17 cellular contexts compared by ENCODE assay signal in genomic region chr7:107973861-107974260, GRCh38. TPM values are rescaled to one million over a fixed set of nuclear protein-coding genes. Genes with fewer than 3 reads are reported as not detected.
A peak's percentile ranks its signal among the peaks of the same experiment; 100 is the strongest.
DNase-seq lines count a peak whose midpoint lies in the region; ATAC-seq, FAIRE-seq and TF ChIP-seq lines count a peak whose summit lies in the region.
"Had no signal": no experiment of that assay in that cellular context is flagged by ENCODE, and none has a peak within 500 bp of the region (broad histone marks: within the 10 kb centered on the region; RNA-seq: fewer than 3 reads in every experiment).

No MANE protein-coding gene starts in this region.

- H3K4me2 ChIP-seq in A549 = no peak overlapping the region
- H3K4me2 ChIP-seq: BLaER1, GM23338 had no signal

- intact Hi-C loops in esophagus squamous epithelium (cut with DNase I) = no loop called here

- DNase-seq in A549 (ENCODE audit: low read depth in 1 of 2, low spot score in 1 of 2) (no peak), RWPE2 (ENCODE audit: low spot score) (no peak), esophagus squamous epithelium (lab: John Stamatoyannopoulos, UW) (no peak), suprapubic skin (ENCODE audit: low spot score in 2 of 2) (no peak), NCI-H2171 (lab: John Stamatoyannopoulos, UW) (no peak), GM10266 (ENCODE audit: extremely low spot score) (no peak), NCI-H69 (lab: John Stamatoyannopoulos, UW) (no peak)
- DNase-seq: CD8-positive, alpha-beta memory T cell; GF-D8; NCI-H1092 treated with DMSO at 0.1 percent for 48 hours; NCI-H187; NCI-H510A; SJCRH30 had no signal

- TF ChIP-seq EP300 in A549 (IDR thresholded peaks at IDR 0.05) = no peak
- TF ChIP-seq EP300 in suprapubic skin (IDR thresholded peaks at IDR 0.05) = no peak

- no peaks in the 10 kb centered on the region for H3K9me3 ChIP-seq in A549
- no peaks in the 10 kb centered on the region for H3K9me3 ChIP-seq in RWPE2 (ENCODE audit: severe bottlenecking)
- H3K9me3 ChIP-seq in esophagus squamous epithelium = no peaks in the 10 kb centered on the region
- no peaks in the 10 kb centered on the region for H3K9me3 ChIP-seq in suprapubic skin
- H3K9me3 ChIP-seq: BLaER1, SJCRH30 had no signal

- no peak for ATAC-seq in A549
- no peak for ATAC-seq in RWPE2 (ENCODE audit: low read depth)
- ATAC-seq: GM23338 had no signal

- no peak overlapping the region; a peak in 1 of 6 replicates for H3K27ac ChIP-seq in A549
- peak overlapping the region; percentile 95 for H3K27ac ChIP-seq in RWPE2 (ENCODE audit: poor library complexity, severe bottlenecking)
- peak overlapping the region; percentile 38 to 86 (median 80) for H3K27ac ChIP-seq in esophagus squamous epithelium
- peak overlapping the region; percentile 15 for H3K27ac ChIP-seq in suprapubic skin
- H3K27ac ChIP-seq: BLaER1, SJCRH30 had no signal

- no peak for TF ChIP-seq RAD21 in A549 (conservative IDR thresholded peaks at IDR 0.05 in 1 of 2, IDR thresholded peaks at IDR 0.05 in 1 of 2)

- no peak for TF ChIP-seq CTCF in A549 (IDR thresholded peaks at IDR 0.05)
- no peak for TF ChIP-seq CTCF in RWPE2 (IDR thresholded peaks at IDR 0.05; ENCODE audit: poor library complexity, severe bottlenecking)
- TF ChIP-seq CTCF in esophagus squamous epithelium (IDR thresholded peaks at IDR 0.05) = no peak
- TF ChIP-seq CTCF in suprapubic skin (IDR thresholded peaks at IDR 0.05) = no peak
- TF ChIP-seq CTCF in GM10266 (IDR thresholded peaks at IDR 0.05; ENCODE audit: control insufficient read depth, insufficient read depth, low read depth, missing control alignments) = no peak

- no peak overlapping the region for H3K4me3 ChIP-seq in A549
- no peak overlapping the region for H3K4me3 ChIP-seq in RWPE2 (ENCODE audit: severe bottlenecking)
- H3K4me3 ChIP-seq in esophagus squamous epithelium = no peak overlapping the region
- no peak overlapping the region for H3K4me3 ChIP-seq in suprapubic skin
- H3K4me3 ChIP-seq: BLaER1, GM23338, SJCRH30 had no signal

- CTCF ChIA-PET in A549 (lab: Yijun Ruan, JAX) = interaction anchor here (0.8 to 2.0 kb wide), 3 partner anchors 10 to 523 kb away, joined by 3 to 8 read pairs (median 5); no protein-coding TSS in a partner anchor

- H3K27me3 ChIP-seq in RWPE2 (ENCODE audit: insufficient read depth, poor library complexity, severe bottlenecking) = no peaks in the 10 kb centered on the region
- H3K27me3 ChIP-seq in esophagus squamous epithelium = no peaks in the 10 kb centered on the region
- no peaks in the 10 kb centered on the region for H3K27me3 ChIP-seq in suprapubic skin
- H3K27me3 ChIP-seq: BLaER1, SJCRH30 had no signal

- TF ChIP-seq POLR2A in A549 (IDR thresholded peaks at IDR 0.05; ENCODE audit: low read length) (no peak), esophagus squamous epithelium (IDR thresholded peaks at IDR 0.05) (no peak), suprapubic skin (IDR thresholded peaks at IDR 0.05) (no peak)

- H3K36me3 ChIP-seq in RWPE2 (ENCODE audit: low read depth) (peaks cover 96% of the 10 kb centered on the region), esophagus squamous epithelium (peaks cover 0 to 49% (median 3%) of the 10 kb centered on the region in 3 donors), suprapubic skin (peaks cover 37% of the 10 kb centered on the region)
- H3K36me3 ChIP-seq: BLaER1 had no signal

- POLR2A ChIA-PET in A549 (lab: Yijun Ruan, JAX) = no interaction called here

- no peaks in the 10 kb centered on the region; the same call in 2 of the 3 replicates for H3K4me1 ChIP-seq in A549
- peaks cover 41% of the 10 kb centered on the region for H3K4me1 ChIP-seq in RWPE2 (ENCODE audit: insufficient read depth, poor library complexity, severe bottlenecking)
- peaks cover 12 to 57% (median 38%) of the 10 kb centered on the region in 3 donors for H3K4me1 ChIP-seq in esophagus squamous epithelium
- peaks cover 39% of the 10 kb centered on the region for H3K4me1 ChIP-seq in suprapubic skin
- H3K4me1 ChIP-seq: BLaER1 had no signal

- no peak for FAIRE-seq in A549 (lab: Jason Lieb, UNC)
- FAIRE-seq: HTR-8/SVneo, RCC 7860 had no signal

TF ChIP-seq in A549, 52 proteins besides CTCF, POLR2A, EP300 and RAD21:
- TF ChIP-seq GATA3 (IDR thresholded peaks at IDR 0.05; ENCODE audit: borderline replicate concordance) = no peak
- TF ChIP-seq FOSL2 (IDR thresholded peaks at IDR 0.05) = no peak
- TF ChIP-seq FOSL2 (CRISPR knock-in tag; IDR thresholded peaks at IDR 0.05) = peak; percentile 50; the same call in 1 of the 2 replicates

RNA-seq across cellular contexts. Expression of gene LAMB1, which starts 29.1 kb away (rescaled TPM):
- polyA plus RNA-seq in A549 (2011; rRNA removed) (162 and 208 TPM in 2 replicates), A549 (2017; fragmentation: RNase III; extraction: RNeasy Plus Mini Kit Qiagen cat#74134 plus additional on column Dnase treatment) (142 to 159 TPM (median 143 TPM) in 3 replicates)
- 66.5 and 67.3 TPM in 2 replicates for polyA plus RNA-seq in A549 (2012; cell fraction: cytosol; rRNA removed)
- polyA plus RNA-seq in A549 (2012; cell fraction: nucleus; rRNA removed) = 349 and 365 TPM in 2 replicates
- 395 and 408 TPM in 2 replicates for polyA minus RNA-seq in A549 (2011; rRNA and poly(A)+ RNA removed)
- total RNA-seq in esophagus squamous epithelium (100 to 1,000 TPM in 1 of 4 donors, 10 to 100 TPM in 3; 22.5 to 101 (median 32.5) TPM), suprapubic skin (100 to 1,000 TPM in 1 of 4 donors, 10 to 100 TPM in 3; 76.7 to 216 (median 84.6) TPM)
- total RNA-seq: CD8-positive, alpha-beta memory T cell had no signal

Comparison
In these comparisons a context has a peak if more than half of its experiments do, and no peak if none do; other contexts are left out.
1. H3K27ac ChIP-seq: peak in RWPE2 (single experiment), esophagus squamous epithelium (4 of 4) and suprapubic skin (single experiment); none in A549 (0 of 2).